Comparison of ENCODE assay signal across 8 cellular contexts in the genomic region with DNA sequence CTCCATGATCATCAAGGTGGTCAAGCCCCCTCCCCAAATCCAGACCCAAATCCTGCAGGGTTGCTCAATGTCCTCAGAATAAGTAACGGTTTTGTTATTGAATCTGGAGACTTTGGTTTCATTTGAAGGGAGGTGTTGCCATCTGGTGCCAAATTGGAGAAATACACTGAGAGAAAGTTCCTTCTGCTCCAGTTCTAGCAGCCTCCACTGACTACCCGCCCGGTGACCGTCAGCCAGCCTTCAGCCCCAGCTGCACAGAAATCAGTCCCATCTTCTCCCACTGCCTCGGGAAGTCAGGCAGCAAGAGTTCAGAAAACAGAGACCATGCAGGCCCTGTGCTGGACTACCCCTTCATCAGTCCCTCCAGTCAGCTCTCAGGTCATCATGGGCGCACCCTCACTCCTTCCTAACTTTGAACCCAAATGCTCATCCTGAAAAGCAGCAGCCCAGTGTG. TPM values are rescaled to one million over a fixed set of nuclear protein-coding genes. Genes with fewer than 3 reads are reported as not detected.
DNase-seq lines count a peak whose midpoint lies in the region; ATAC-seq and TF ChIP-seq lines count a peak whose summit lies in the region.

No MANE protein-coding gene starts in this region.

- H4K20me1 ChIP-seq in DND-41 (ENCODE audit: insufficient read depth, low read length), result no peaks in the 10 kb centered on the region

- H3K4me3 ChIP-seq in DND-41 (ENCODE audit: low read depth in 1 of 2, low read length in 2 of 2), result no peak overlapping the region
- no peak overlapping the region for H3K4me3 ChIP-seq in epithelial cell of proximal tubule (ENCODE audit: low read depth, low read length)
- H3K4me3 ChIP-seq in mucosa of descending colon, result no peak overlapping the region

- DNase-seq in DND-41, result peak; percentile 40
- peak; percentile 20 to 23 for DNase-seq in NCI-H1930 (lab: John Stamatoyannopoulos, UW)
- peak; percentile 22 for DNase-seq in UCSD-AML1 (lab: John Stamatoyannopoulos, UW; ENCODE audit: unreplicated experiment)
- DNase-seq in epithelial cell of proximal tubule (ENCODE audit: low read depth), result no peak
- peak in 2 of 3 donors; percentile 60 to 76 for DNase-seq in mucosa of descending colon
- DNase-seq in T-helper 2 cell treated with Interferon-gamma antibody and Interleukin-4, amounts not matched to agents 5 μg/mL and 100 μg/mL, for 36 hours (ENCODE audit: low spot score), result no peak

- H3K9me3 ChIP-seq in DND-41 (ENCODE audit: insufficient read depth, low read length, severe bottlenecking) (no peaks in the 10 kb centered on the region), mucosa of descending colon (no peaks in the 10 kb centered on the region)

- no peak overlapping the region for H3K27ac Mint-ChIP-seq in T-helper 2 cell treated with Interferon-gamma antibody and Interleukin-4, amounts not matched to agents 5 μg/mL and 100 μg/mL, for 36 hours

- TF ChIP-seq CTCF in DND-41 (IDR thresholded peaks at IDR 0.05; ENCODE audit: borderline replicate concordance, extremely low read depth, low read length, poor library complexity, severe bottlenecking), result peak; percentile 78
- peak; percentile 79 for TF ChIP-seq CTCF in epithelial cell of proximal tubule (conservative IDR thresholded peaks at IDR 0.05; ENCODE audit: low read depth, low read length)
- peak; percentile 41 for TF ChIP-seq CTCF in mucosa of descending colon (IDR thresholded peaks at IDR 0.05)

- peak; percentile 55; the same call in 2 of the 3 replicates for ATAC-seq in DND-41 (ENCODE audit: insufficient read depth, low read depth)
- peak; percentile 75 for ATAC-seq in GM21786 (IDR thresholded peaks at IDR 0.05; ENCODE audit: unreplicated experiment)
- peak; percentile 79 for ATAC-seq in mucosa of descending colon
- ATAC-seq in activated CD4-positive, CD25-positive, alpha-beta regulatory T cell treated with anti-CD3 and anti-CD28 coated beads, Interleukin-2, amount 50 U/mL, for 24 hours, result no peak

- H3K79me2 ChIP-seq in DND-41 (ENCODE audit: insufficient read depth, low read length), result no peaks in the 10 kb centered on the region

- H3K27me3 Mint-ChIP-seq in T-helper 2 cell treated with Interferon-gamma antibody and Interleukin-4, amounts not matched to agents 5 μg/mL and 100 μg/mL, for 36 hours (ENCODE audit: low read depth), result peaks cover 35% of the 10 kb centered on the region

- H3K9me3 Mint-ChIP-seq in T-helper 2 cell treated with Interferon-gamma antibody and Interleukin-4, amounts not matched to agents 5 μg/mL and 100 μg/mL, for 36 hours, result no peaks in the 10 kb centered on the region

- no peak overlapping the region for H3K4me2 ChIP-seq in DND-41 (ENCODE audit: insufficient read depth, low read length)

- no peak overlapping the region for H3K9ac ChIP-seq in DND-41 (ENCODE audit: low read depth, low read length)

- H3K27ac ChIP-seq in DND-41 (ENCODE audit: low read length), result no peak overlapping the region

- H3K27me3 ChIP-seq in DND-41 (ENCODE audit: insufficient read depth, low read length, poor library complexity), result no peaks in the 10 kb centered on the region

- peaks cover 8% of the 10 kb centered on the region for H3K4me1 Mint-ChIP-seq in T-helper 2 cell treated with Interferon-gamma antibody and Interleukin-4, amounts not matched to agents 5 μg/mL and 100 μg/mL, for 36 hours (ENCODE audit: low read depth)

- H3K36me3 Mint-ChIP-seq in T-helper 2 cell treated with Interferon-gamma antibody and Interleukin-4, amounts not matched to agents 5 μg/mL and 100 μg/mL, for 36 hours (ENCODE audit: low read depth), result no peaks in the 10 kb centered on the region

- intact Hi-C loops in mucosa of descending colon (cut with DNase I, micrococcal nuclease), result loop anchor here (5.0 kb wide), 2 partner anchors 219 to 234 kb away; no protein-coding TSS in a partner anchor

- H3K4me3 Mint-ChIP-seq in T-helper 2 cell treated with Interferon-gamma antibody and Interleukin-4, amounts not matched to agents 5 μg/mL and 100 μg/mL, for 36 hours, result no peak overlapping the region

- H3K4me1 ChIP-seq in DND-41 (ENCODE audit: insufficient read depth, low read length) (no peaks in the 10 kb centered on the region), mucosa of descending colon (ENCODE audit: low read depth) (peaks cover 25% of the 10 kb centered on the region)

- H3K36me3 ChIP-seq in DND-41 (ENCODE audit: insufficient read depth, low read length) (no peaks in the 10 kb centered on the region), mucosa of descending colon (ENCODE audit: low read depth) (no peaks in the 10 kb centered on the region)

- no peak overlapping the region for H2AFZ ChIP-seq in DND-41 (ENCODE audit: low read depth, low read length)

RNA-seq across cellular contexts. Expression of a gene that starts 38.7 kb away (rescaled TPM):
- total RNA-seq in epithelial cell of proximal tubule (20.5 and 51.1 TPM in 2 replicates), mucosa of descending colon (10 to 100 TPM; 79.3 to 88.8 (median 80.7) TPM)

Comparison
In these comparisons a context has a peak if more than half of its experiments do, and no peak if none do; other contexts are left out.
1. ATAC-seq: peak in DND-41 (single experiment), GM21786 (single experiment) and mucosa of descending colon (single experiment); none in activated CD4-positive, CD25-positive, alpha-beta regulatory T cell treated with anti-CD3 and anti-CD28 coated beads, Interleukin-2, amount 50 U/mL, for 24 hours (0 of 2).
2. DNase-seq: peak in DND-41 (single experiment), NCI-H1930 (2 of 2), UCSD-AML1 (single experiment) and mucosa of descending colon (2 of 3); none in epithelial cell of proximal tubule (single experiment) and T-helper 2 cell treated with Interferon-gamma antibody and Interleukin-4, amounts not matched to agents 5 μg/mL and 100 μg/mL, for 36 hours (single experiment).
3. Peak in every context shown above with its lines, with median percentiles within 50 percentile points of each other: CTCF ChIP-seq.